1 cellular context compared by ENCODE assay signal in genomic region chr17:35775039-35775438, GRCh38.
TF ChIP-seq lines count a peak whose summit lies in the region.

No MANE protein-coding gene starts in this region.

TF ChIP-seq in A549, 52 proteins besides CTCF, POLR2A, EP300 and RAD21:
- no peak for TF ChIP-seq NR3C1 (IDR thresholded peaks at IDR 0.05)
- no peak for TF ChIP-seq ZSCAN20 (CRISPR knock-in tag; IDR thresholded peaks at IDR 0.05)
- TF ChIP-seq REST (IDR thresholded peaks at IDR 0.05) = no peak
- no peak for TF ChIP-seq ZFP36 (IDR thresholded peaks at IDR 0.05; ENCODE audit: borderline replicate concordance, partially characterized antibody)
- no peak for TF ChIP-seq RCOR1 (IDR thresholded peaks at IDR 0.05; ENCODE audit: low read depth, low read length)
- no peak for TF ChIP-seq BHLHE40 (IDR thresholded peaks at IDR 0.05; ENCODE audit: low read depth, low read length)
- no peak for TF ChIP-seq CEBPB (IDR thresholded peaks at IDR 0.05)
- no peak for TF ChIP-seq JUNB (IDR thresholded peaks at IDR 0.05)
- TF ChIP-seq, protein P1, sequence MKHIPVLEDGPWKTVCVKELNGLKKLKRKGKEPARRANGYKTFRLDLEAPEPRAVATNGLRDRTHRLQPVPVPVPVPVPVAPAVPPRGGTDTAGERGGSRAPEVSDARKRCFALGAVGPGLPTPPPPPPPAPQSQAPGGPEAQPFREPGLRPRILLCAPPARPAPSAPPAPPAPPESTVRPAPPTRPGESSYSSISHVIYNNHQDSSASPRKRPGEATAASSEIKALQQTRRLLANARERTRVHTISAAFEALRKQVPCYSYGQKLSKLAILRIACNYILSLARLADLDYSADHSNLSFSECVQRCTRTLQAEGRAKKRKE (CRISPR knock-in tag; IDR thresholded peaks at IDR 0.05; ENCODE audit: low read depth) = no peak
- TF ChIP-seq NPAS2 (CRISPR knock-in tag; IDR thresholded peaks at IDR 0.05; ENCODE audit: borderline replicate concordance) = no peak
- no peak for TF ChIP-seq FOSB (CRISPR knock-in tag; IDR thresholded peaks at IDR 0.05)
- TF ChIP-seq, protein P2, sequence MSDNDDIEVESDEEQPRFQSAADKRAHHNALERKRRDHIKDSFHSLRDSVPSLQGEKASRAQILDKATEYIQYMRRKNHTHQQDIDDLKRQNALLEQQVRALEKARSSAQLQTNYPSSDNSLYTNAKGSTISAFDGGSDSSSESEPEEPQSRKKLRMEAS (IDR thresholded peaks at IDR 0.05) = no peak
- TF ChIP-seq RFX5 (IDR thresholded peaks at IDR 0.05) = no peak
